In genomic region chr11:96228472-96228871, GRCh38 we compare ENCODE assay signal across 8 cellular contexts.
DNase-seq lines count a peak whose midpoint lies in the region; FAIRE-seq and TF ChIP-seq lines count a peak whose summit lies in the region.

No MANE protein-coding gene starts in this region.

- H3K36me3 ChIP-seq in A673 (ENCODE audit: insufficient read depth, low read length, poor library complexity, severe bottlenecking), result no peaks in the 10 kb centered on the region
- no peaks in the 10 kb centered on the region for H3K36me3 ChIP-seq in endothelial cell of umbilical vein (ENCODE audit: control insufficient read depth in 2 of 2, extremely low read depth in 1 of 2, insufficient read depth in 2 of 2, low read length in 2 of 2)

- dilution Hi-C loops in endothelial cell of umbilical vein (cut with MboI; ENCODE audit: extremely low pct_ligation_motif_present, low sequenced_read_pairs), result no loop called here

- CTCF ChIA-PET in A673 (lab: Charles Lee) (interaction anchor here (0.7 kb wide), 1 partner anchor 1445 kb away, joined by 3 read pairs; no protein-coding TSS in a partner anchor), endothelial cell of umbilical vein (lab: Charles Lee) (interaction anchor here (0.9 to 6.6 kb wide), 8 partner anchors 21 to 392 kb away, joined by 3 to 62 read pairs (median 4); partner anchors contain the start of gene MAML2)

- intact Hi-C loops in A673 (cut with micrococcal nuclease; ENCODE audit: unreplicated experiment), result no loop called here
- intact Hi-C loops in endothelial cell of umbilical vein (cut with micrococcal nuclease), result loop anchor here (1.0 to 5.0 kb wide), 9 partner anchors 13 to 306 kb away; partner anchors contain the start of genes MAML2 and MTMR2
- intact Hi-C loops in head of caudate nucleus (cut with DNase I), result no loop called here

- POLR2A ChIA-PET in A673 (lab: Charles Lee; ENCODE audit: low non-redundant PET), result no interaction called here
- POLR2A ChIA-PET in endothelial cell of umbilical vein (lab: Charles Lee), result interaction anchor here (0.7 to 1.3 kb wide), 3 partner anchors 15 to 83 kb away, joined by 3 to 4 read pairs (median 3); no protein-coding TSS in a partner anchor

- H3K9me3 ChIP-seq in A673 (ENCODE audit: low read depth, low read length, poor library complexity, severe bottlenecking) (no peaks in the 10 kb centered on the region), endothelial cell of umbilical vein (replicated peaks; ENCODE audit: control insufficient read depth, insufficient read depth, low read length) (no peaks in the 10 kb centered on the region)

- peak overlapping the region; percentile 76 for H3K9ac ChIP-seq in endothelial cell of umbilical vein (replicated peaks; ENCODE audit: extremely low read depth, insufficient read depth, low read length)

- H3K9me1 ChIP-seq in endothelial cell of umbilical vein (replicated peaks; ENCODE audit: control insufficient read depth, extremely low read depth, insufficient read depth, low read length), result no peaks in the 10 kb centered on the region

- H3K4me2 ChIP-seq in endothelial cell of umbilical vein (ENCODE audit: insufficient read depth, low read length), result peak overlapping the region; percentile 84

- DNase-seq in A673 (ENCODE audit: low spot score) (peak; percentile 87), LHCN-M2 (ENCODE audit: low read depth) (peak; percentile 94), endothelial cell of umbilical vein (ENCODE audit: low read depth, low spot score) (peak; percentile 96), myocyte (ENCODE audit: low read depth) (peak; percentile 93), GM19239 (ENCODE audit: insufficient read length, low spot score) (no peak), NCI-H1092 (lab: John Stamatoyannopoulos, UW) (no peak), COLO668 (lab: John Stamatoyannopoulos, UW; ENCODE audit: unreplicated experiment) (no peak), head of caudate nucleus (no peak)

- TF ChIP-seq POLR2A in endothelial cell of umbilical vein (IDR thresholded peaks at IDR 0.05; ENCODE audit: low read depth, low read length), result no peak

- H2AFZ ChIP-seq in endothelial cell of umbilical vein (ENCODE audit: low read depth, low read length), result peak overlapping the region; percentile 32

- FAIRE-seq in endothelial cell of umbilical vein (lab: Jason Lieb, UNC) (peak; percentile 82), GM19239 (lab: Jason Lieb, UNC) (no peak)

- peaks cover 2% of the 10 kb centered on the region for H3K79me2 ChIP-seq in endothelial cell of umbilical vein (ENCODE audit: control insufficient read depth, insufficient read depth, low read length)

- H3K27me3 ChIP-seq in A673 (replicated peaks; ENCODE audit: insufficient read depth, low read depth, low read length, poor library complexity) (no peaks in the 10 kb centered on the region), endothelial cell of umbilical vein (ENCODE audit: control insufficient read depth in 2 of 2, insufficient read depth in 2 of 2, low read length in 2 of 2) (no peaks in the 10 kb centered on the region)

- H3K4me1 ChIP-seq in A673 (ENCODE audit: insufficient read depth, low read length, poor library complexity, severe bottlenecking), result peaks cover 50% of the 10 kb centered on the region
- peaks cover 50% of the 10 kb centered on the region for H3K4me1 ChIP-seq in endothelial cell of umbilical vein (ENCODE audit: control insufficient read depth, extremely low read depth, insufficient read depth, low read length)

- H3K4me3 ChIP-seq in A673 (ENCODE audit: low read depth, low read length, poor library complexity, severe bottlenecking), result no peak overlapping the region
- H3K4me3 ChIP-seq in endothelial cell of umbilical vein (replicated peaks in 1 of 3; ENCODE audit: insufficient read depth in 1 of 3, low read depth in 1 of 3, low read length in 3 of 3), result peak overlapping the region in 1 of 3 experiments; percentile 9

- no peaks in the 10 kb centered on the region for H4K20me1 ChIP-seq in endothelial cell of umbilical vein (replicated peaks; ENCODE audit: control insufficient read depth, extremely low read depth, insufficient read depth, low read length)

- peak overlapping the region; percentile 37 for H3K27ac ChIP-seq in A673 (ENCODE audit: low read depth, low read length, poor library complexity, severe bottlenecking)
- peak overlapping the region; percentile 98 for H3K27ac ChIP-seq in endothelial cell of umbilical vein (ENCODE audit: insufficient read depth, low read depth, low read length)

- TF ChIP-seq CTCF in A673 (conservative IDR thresholded peaks at IDR 0.05; ENCODE audit: low read depth, low read length) (no peak), endothelial cell of umbilical vein (IDR thresholded peaks at IDR 0.05; ENCODE audit: extremely low read depth in 1 of 2, insufficient read depth in 1 of 2, low read depth in 1 of 2, low read length in 2 of 2) (no peak)

- BruUV-seq in A673 (replicated peaks; lab: Mats Ljungman, UMichigan) (no TSS peak), endothelial cell of umbilical vein (replicated peaks; lab: Mats Ljungman, UMichigan) (no TSS peak)

TF ChIP-seq in endothelial cell of umbilical vein, 7 proteins besides CTCF, POLR2A, EP300 and RAD21:
- TF ChIP-seq, protein P1, sequence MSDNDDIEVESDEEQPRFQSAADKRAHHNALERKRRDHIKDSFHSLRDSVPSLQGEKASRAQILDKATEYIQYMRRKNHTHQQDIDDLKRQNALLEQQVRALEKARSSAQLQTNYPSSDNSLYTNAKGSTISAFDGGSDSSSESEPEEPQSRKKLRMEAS (IDR thresholded peaks at IDR 0.05; ENCODE audit: insufficient read depth, insufficient read length), result no peak
- TF ChIP-seq POLR2AphosphoS5 (IDR thresholded peaks at IDR 0.05; ENCODE audit: insufficient read depth, low read depth, low read length), result peak; percentile 84
- no peak for TF ChIP-seq EZH2 (IDR thresholded peaks at IDR 0.05; ENCODE audit: borderline replicate concordance, low read depth, low read length, severe bottlenecking)
- peak; percentile 93 for TF ChIP-seq FOS (IDR thresholded peaks at IDR 0.05; ENCODE audit: borderline replicate concordance, insufficient read depth, low read length)
- TF ChIP-seq MYC (IDR thresholded peaks at IDR 0.05; ENCODE audit: low read depth, low read length), result no peak
- no peak for TF ChIP-seq GATA2 (IDR thresholded peaks at IDR 0.05; ENCODE audit: insufficient read depth, insufficient read length, low read depth, low read length)
- peak; percentile 83 for TF ChIP-seq JUN (IDR thresholded peaks at IDR 0.05; ENCODE audit: borderline replicate concordance, insufficient read depth, insufficient read length, low read depth)
TF ChIP-seq in endothelial cell of umbilical vein: peak in this region for 3.

Comparison
In these comparisons a context has a peak if more than half of its experiments do, and no peak if none do; other contexts are left out.
1. DNase-seq: peak in A673 (single experiment), LHCN-M2 (single experiment), endothelial cell of umbilical vein (single experiment) and myocyte (single experiment); none in GM19239 (single experiment), NCI-H1092 (single experiment), COLO668 (single experiment) and head of caudate nucleus (0 of 42).